In the genomic region with DNA sequence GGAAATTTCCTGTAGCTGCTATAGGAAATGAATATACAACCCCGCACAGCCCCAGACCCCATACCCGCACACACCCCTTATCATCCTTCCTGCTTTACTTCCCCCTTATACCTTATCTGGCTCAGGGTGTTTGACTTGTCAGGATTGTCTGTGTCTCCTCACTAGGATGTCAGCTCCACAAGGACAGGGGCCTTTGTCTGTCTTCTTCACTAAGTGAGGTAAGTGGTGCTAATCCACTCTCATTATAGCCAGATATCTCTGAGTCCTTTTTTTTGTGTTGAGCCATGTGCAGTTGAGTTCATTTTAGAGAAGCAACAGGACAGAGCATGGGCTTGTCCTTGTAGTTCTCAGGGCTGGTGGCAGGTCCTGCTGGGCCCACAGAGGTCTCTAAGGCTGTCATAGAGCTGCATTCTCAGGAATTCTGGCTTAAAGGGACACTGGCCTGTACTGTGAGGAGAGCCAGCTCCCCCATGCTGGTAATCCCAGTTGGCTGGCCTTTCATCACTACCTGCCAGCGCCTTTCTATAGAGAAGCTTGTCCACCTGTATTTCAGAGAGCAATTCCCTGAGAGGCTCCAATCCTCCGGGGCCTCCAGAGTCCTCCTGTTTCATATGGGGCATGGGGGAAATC, we compare ENCODE assay signal across 20 cellular contexts. TPM values are rescaled to one million over a fixed set of nuclear protein-coding genes. Genes with fewer than 3 reads are reported as not detected.
"Had no signal": no experiment of that assay in that cellular context is flagged by ENCODE, and none has a peak within 500 bp of the region (broad histone marks: within the 10 kb centered on the region; RNA-seq: fewer than 3 reads in every experiment).

No MANE protein-coding gene starts in this region.

- H3K27ac Mint-ChIP-seq: activated CD4-positive, alpha-beta T cell treated with anti-CD3 and anti-CD28 coated beads, Interleukin-2, amount 10 ng/mL, durations not matched to agents 24 days and 14 days; activated CD8-positive, alpha-beta T cell treated with anti-CD3 and anti-CD28 coated beads for 36 hours; activated T-cell treated with anti-CD3 and anti-CD28 coated beads, Interleukin-2, amount 50 U/mL, for 72 hours; memory B cell; stimulated activated memory B cell treated with anti-CD40 and anti-IgM and Interleukin-4, amounts not matched to agents 10 μg/mL and 1 μg/mL and 100 μg/mL, for 72 hours had no signal

- H3K4me3 Mint-ChIP-seq: activated CD4-positive, alpha-beta T cell treated with anti-CD3 and anti-CD28 coated beads, Interleukin-2, amount 10 ng/mL, durations not matched to agents 24 days and 14 days; activated CD8-positive, alpha-beta T cell treated with anti-CD3 and anti-CD28 coated beads for 36 hours; activated T-cell treated with anti-CD3 and anti-CD28 coated beads, Interleukin-2, amount 50 U/mL, for 72 hours; memory B cell; naive thymus-derived CD8-positive, alpha-beta T cell; stimulated activated memory B cell treated with anti-CD40 and anti-IgM and Interleukin-4, amounts not matched to agents 10 μg/mL and 1 μg/mL and 100 μg/mL, for 72 hours had no signal

- H3K9me3 Mint-ChIP-seq: activated CD4-positive, alpha-beta T cell treated with anti-CD3 and anti-CD28 coated beads, Interleukin-2, amount 10 ng/mL, durations not matched to agents 24 days and 14 days; activated CD8-positive, alpha-beta T cell treated with anti-CD3 and anti-CD28 coated beads for 36 hours; activated T-cell treated with anti-CD3 and anti-CD28 coated beads, Interleukin-2, amount 50 U/mL, for 72 hours; memory B cell; naive thymus-derived CD8-positive, alpha-beta T cell; stimulated activated memory B cell treated with anti-CD40 and anti-IgM and Interleukin-4, amounts not matched to agents 10 μg/mL and 1 μg/mL and 100 μg/mL, for 72 hours had no signal

- ATAC-seq: activated T-cell treated with anti-CD3 and anti-CD28 coated beads, Interleukin-2, amount 50 U/mL, for 72 hours; naive thymus-derived CD8-positive, alpha-beta T cell; stimulated activated memory B cell treated with anti-CD40 and anti-IgM and Interleukin-4, amounts not matched to agents 10 μg/mL and 1 μg/mL and 100 μg/mL, for 72 hours had no signal

- DNase-seq: activated CD4-positive, alpha-beta T cell treated with anti-CD3 and anti-CD28 coated beads, Interleukin-2, amount 10 ng/mL, durations not matched to agents 24 days and 14 days; activated effector memory CD4-positive, alpha-beta T cell treated with anti-CD3 and anti-CD28 coated beads, Interleukin-2, amount 50 U/mL, for 16 hours; activated naive CD4-positive, alpha-beta T cell treated with anti-CD3 and anti-CD28 coated beads, Interleukin-2, amount 50 U/mL, for 16 hours; activated T-cell treated with anti-CD3 and anti-CD28 coated beads, Interleukin-2, amount 50 U/mL, for 72 hours; left lung; naive thymus-derived CD8-positive, alpha-beta T cell; spleen; stimulated activated CD4-positive, alpha-beta T cell treated with anti-CD3 and anti-CD28 coated beads, Interleukin-4, amount 100 ng/mL, for 4 hours; upper lobe of left lung had no signal

- H3K4me1 ChIP-seq: ascending aorta, left lung, pancreas, spleen, upper lobe of left lung had no signal

- H3K27ac ChIP-seq: ascending aorta, epithelial cell of prostate, left lung, pancreas, spleen, thoracic aorta, upper lobe of left lung had no signal

- H3K27me3 ChIP-seq: ascending aorta, left lung, pancreas, spleen, upper lobe of left lung had no signal

- H3K27me3 Mint-ChIP-seq: activated CD4-positive, alpha-beta T cell treated with anti-CD3 and anti-CD28 coated beads, Interleukin-2, amount 10 ng/mL, durations not matched to agents 24 days and 14 days had no signal

- H3K36me3 Mint-ChIP-seq: memory B cell; naive thymus-derived CD8-positive, alpha-beta T cell; stimulated activated memory B cell treated with anti-CD40 and anti-IgM and Interleukin-4, amounts not matched to agents 10 μg/mL and 1 μg/mL and 100 μg/mL, for 72 hours had no signal

- H3K4me1 Mint-ChIP-seq: activated CD4-positive, alpha-beta T cell treated with anti-CD3 and anti-CD28 coated beads, Interleukin-2, amount 10 ng/mL, durations not matched to agents 24 days and 14 days; memory B cell; stimulated activated memory B cell treated with anti-CD40 and anti-IgM and Interleukin-4, amounts not matched to agents 10 μg/mL and 1 μg/mL and 100 μg/mL, for 72 hours had no signal

RNA-seq across cellular contexts. Expression of a gene that starts 9.0 kb away (rescaled TPM):
- total RNA-seq: activated CD4-positive, alpha-beta T cell treated with anti-CD3 and anti-CD28 coated beads, Interleukin-2, amount 10 ng/mL, durations not matched to agents 24 days and 14 days; activated CD8-positive, alpha-beta T cell treated with anti-CD3 and anti-CD28 coated beads for 36 hours; activated T-cell treated with anti-CD3 and anti-CD28 coated beads, Interleukin-2, amount 50 U/mL, for 72 hours; dermis microvascular lymphatic vessel endothelial cell; naive thymus-derived CD8-positive, alpha-beta T cell; SK-MEL-5; T-helper 2 cell treated with Interferon-gamma antibody and Interleukin-4, amounts not matched to agents 100 ng/mL and 5 ng/mL, for 36 hours had no signal
- polyA plus RNA-seq: keratinocyte; naive thymus-derived CD8-positive, alpha-beta T cell; spleen had no signal
